ENCODE assay signal across 14 cellular contexts in the genomic region with DNA sequence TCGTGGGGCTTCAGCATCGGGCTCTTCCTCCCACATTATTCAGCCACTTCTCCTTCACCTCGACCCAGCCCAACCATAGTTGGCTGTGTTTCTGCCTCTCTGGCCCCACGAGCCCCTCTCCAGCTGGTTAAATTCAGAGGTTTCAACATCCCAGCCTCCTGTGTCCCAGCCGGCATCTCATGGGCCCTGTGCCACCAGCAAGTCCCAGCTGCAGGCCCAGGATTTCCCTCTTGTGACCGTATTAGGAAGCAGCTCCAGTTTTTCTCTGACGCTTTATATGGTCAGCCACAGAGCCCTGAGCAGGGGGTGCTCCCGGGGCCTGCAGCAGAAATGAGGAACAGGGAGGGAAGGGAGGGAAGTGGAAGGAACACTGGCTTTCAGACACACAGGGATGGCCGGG. TPM values are rescaled to one million over a fixed set of nuclear protein-coding genes. Genes with fewer than 3 reads are reported as not detected.
DNase-seq lines count a peak whose midpoint lies in the region; ATAC-seq, FAIRE-seq and TF ChIP-seq lines count a peak whose summit lies in the region.
"Had no signal": no experiment of that assay in that cellular context is flagged by ENCODE, and none has a peak within 500 bp of the region (broad histone marks: within the 10 kb centered on the region; RNA-seq: fewer than 3 reads in every experiment).

No MANE protein-coding gene starts in this region.

- no peak for TF ChIP-seq RAD21 in K562 (CRISPR knock-in tag; conservative IDR thresholded peaks at IDR 0.05 in 1 of 2, IDR thresholded peaks at IDR 0.05 in 1 of 2)

- ATAC-seq in GM23338 (peak; percentile 91), K562 (no peak), HG03095 (IDR thresholded peaks at IDR 0.05; ENCODE audit: unreplicated experiment) (no peak)
- ATAC-seq in natural killer cell treated with Interleukin-12 subunit alpha and Interleukin-12 subunit beta and Interleukin-15 and Interleukin-18, amount 100 ng/mL, for 72 hours = no peak
- ATAC-seq: activated CD4-positive, alpha-beta T cell treated with anti-CD3 and anti-CD28 coated beads for 36 hours had no signal

- no TSS peak for BruUV-seq in K562 (replicated peaks; lab: Mats Ljungman, UMichigan)
- no TSS peak for BruUV-seq in Calu3 (replicated peaks; lab: Mats Ljungman, UMichigan)

- H3K36me3 ChIP-seq in GM23338 (ENCODE audit: insufficient read depth) (no peaks in the 10 kb centered on the region), K562 (ENCODE audit: control insufficient read depth, insufficient read depth, low read length) (no peaks in the 10 kb centered on the region), rectal smooth muscle tissue (ENCODE audit: control insufficient read depth, insufficient read depth, low read length) (peaks cover 18% of the 10 kb centered on the region)
- H3K36me3 ChIP-seq: suprapubic skin had no signal

- no peaks in the 10 kb centered on the region for H3K9me2 ChIP-seq in GM23338 (ENCODE audit: insufficient read depth)

- H4K20me1 ChIP-seq in GM23338 (replicated peaks; ENCODE audit: insufficient read depth) = no peaks in the 10 kb centered on the region
- no peaks in the 10 kb centered on the region for H4K20me1 ChIP-seq in K562 (replicated peaks; ENCODE audit: control insufficient read depth, insufficient read depth, low read length)

- no peaks in the 10 kb centered on the region for H3K27me3 ChIP-seq in GM23338 (ENCODE audit: insufficient read depth)
- H3K27me3 ChIP-seq in K562 (ENCODE audit: control insufficient read depth in 2 of 2, insufficient read depth in 2 of 2, low read length in 2 of 2) = peaks cover 11 to 48% of the 10 kb centered on the region in 2 experiments; a peak in 4 of 5 replicates
- no peaks in the 10 kb centered on the region for H3K27me3 ChIP-seq in rectal smooth muscle tissue (ENCODE audit: control insufficient read depth, insufficient read depth, low read length)
- H3K27me3 ChIP-seq: suprapubic skin had no signal

- H3K9me3 Mint-ChIP-seq in GM23338 (no peaks in the 10 kb centered on the region), Calu3 (ENCODE audit: low read depth, unreplicated experiment) (no peaks in the 10 kb centered on the region)
- H3K9me3 Mint-ChIP-seq in natural killer cell treated with Interleukin-12 subunit alpha and Interleukin-12 subunit beta and Interleukin-15 and Interleukin-18, amount 100 ng/mL, for 72 hours = no peaks in the 10 kb centered on the region
- H3K9me3 Mint-ChIP-seq: activated naive CD4-positive, alpha-beta T cell treated with anti-CD3 and anti-CD28 coated beads, Interleukin-2, amount 10 ng/mL, durations not matched to agents 7 days and 5 days had no signal

- H3K4me1 ChIP-seq in GM23338 (ENCODE audit: insufficient read depth) (no peaks in the 10 kb centered on the region), K562 (replicated peaks in 1 of 2; ENCODE audit: control insufficient read depth in 2 of 2, insufficient read depth in 2 of 2, low read length in 2 of 2) (no peaks in the 10 kb centered on the region), rectal smooth muscle tissue (ENCODE audit: control insufficient read depth, insufficient read depth, low read length) (peaks cover 81% of the 10 kb centered on the region)
- H3K4me1 ChIP-seq: suprapubic skin had no signal

- CTCF ChIA-PET in K562 (lab: Yijun Ruan, JAX; ENCODE audit: low intra/inter-chr PET ratio) (no interaction called here), Calu3 (lab: Charles Lee) (no interaction called here)

- intact Hi-C loops in K562 (cut with micrococcal nuclease) (no loop called here), Calu3 (cut with micrococcal nuclease; ENCODE audit: unreplicated experiment) (no loop called here)

- no peak overlapping the region for H2AFZ ChIP-seq in GM23338
- no peak overlapping the region for H2AFZ ChIP-seq in K562 (ENCODE audit: low read depth, low read length)

- H3K36me3 Mint-ChIP-seq in GM23338 (ENCODE audit: low read depth) (no peaks in the 10 kb centered on the region), Calu3 (ENCODE audit: insufficient read depth, unreplicated experiment) (no peaks in the 10 kb centered on the region)
- no peaks in the 10 kb centered on the region for H3K36me3 Mint-ChIP-seq in natural killer cell treated with Interleukin-12 subunit alpha and Interleukin-12 subunit beta and Interleukin-15 and Interleukin-18, amount 100 ng/mL, for 72 hours
- H3K36me3 Mint-ChIP-seq: activated naive CD4-positive, alpha-beta T cell treated with anti-CD3 and anti-CD28 coated beads, Interleukin-2, amount 10 ng/mL, durations not matched to agents 7 days and 5 days had no signal

- H3K4me3 ChIP-seq in GM23338 (no peak overlapping the region), K562 (no peak overlapping the region), rectal smooth muscle tissue (ENCODE audit: low read length) (peak overlapping the region; percentile 37)
- H3K4me3 ChIP-seq: suprapubic skin had no signal

- no peak overlapping the region for H3K4me3 Mint-ChIP-seq in GM23338
- no peak overlapping the region for H3K4me3 Mint-ChIP-seq in Calu3 (ENCODE audit: low read depth, unreplicated experiment)
- H3K4me3 Mint-ChIP-seq in natural killer cell treated with Interleukin-12 subunit alpha and Interleukin-12 subunit beta and Interleukin-15 and Interleukin-18, amount 100 ng/mL, for 72 hours = no peak overlapping the region
- H3K4me3 Mint-ChIP-seq: activated CD4-positive, alpha-beta T cell treated with anti-CD3 and anti-CD28 coated beads for 36 hours; activated naive CD4-positive, alpha-beta T cell treated with anti-CD3 and anti-CD28 coated beads, Interleukin-2, amount 10 ng/mL, durations not matched to agents 7 days and 5 days had no signal

- no peaks in the 10 kb centered on the region for H3K9me3 ChIP-seq in K562 (replicated peaks; ENCODE audit: control insufficient read depth, insufficient read depth, low read depth, low read length)
- H3K9me3 ChIP-seq: suprapubic skin had no signal

- H3K79me2 ChIP-seq in GM23338 (replicated peaks; ENCODE audit: insufficient read depth) = no peaks in the 10 kb centered on the region
- H3K79me2 ChIP-seq in K562 (ENCODE audit: control insufficient read depth, insufficient read depth, low read length) = no peaks in the 10 kb centered on the region

- DNase-seq in GM23338 (ENCODE audit: low spot score) (peak; percentile 54), K562 (ENCODE audit: extremely low read depth in 1 of 4, low spot score in 3 of 4) (no peak), hepatic stellate cell (ENCODE audit: low spot score) (peak; percentile 46), NCI-H2171 treated with DMSO at 0.1 percent for 48 hours (lab: John Stamatoyannopoulos, UW) (no peak), Calu3 (no peak)
- no peak for DNase-seq in natural killer cell treated with Interleukin-12 subunit alpha and Interleukin-12 subunit beta and Interleukin-15 and Interleukin-18, amount 100 ng/mL, for 72 hours (ENCODE audit: low spot score)
- DNase-seq: activated CD4-positive, alpha-beta T cell treated with anti-CD3 and anti-CD28 coated beads for 36 hours; activated naive CD4-positive, alpha-beta T cell treated with anti-CD3 and anti-CD28 coated beads, Interleukin-2, amount 10 ng/mL, durations not matched to agents 7 days and 5 days; NCI-H1417 had no signal

- H3K9ac ChIP-seq in K562 (ENCODE audit: insufficient read depth in 1 of 2, low read depth in 2 of 2, low read length in 2 of 2) = no peak overlapping the region
- H3K9ac ChIP-seq in rectal smooth muscle tissue (ENCODE audit: low read length) = no peak overlapping the region

- no peak overlapping the region for H3K27ac Mint-ChIP-seq in GM23338
- H3K27ac Mint-ChIP-seq in Calu3 (ENCODE audit: unreplicated experiment) = no peak overlapping the region
- no peak overlapping the region for H3K27ac Mint-ChIP-seq in natural killer cell treated with Interleukin-12 subunit alpha and Interleukin-12 subunit beta and Interleukin-15 and Interleukin-18, amount 100 ng/mL, for 72 hours
- H3K27ac Mint-ChIP-seq: activated CD4-positive, alpha-beta T cell treated with anti-CD3 and anti-CD28 coated beads for 36 hours; activated naive CD4-positive, alpha-beta T cell treated with anti-CD3 and anti-CD28 coated beads, Interleukin-2, amount 10 ng/mL, durations not matched to agents 7 days and 5 days had no signal

- no peak for FAIRE-seq in K562 (lab: Jason Lieb, UNC)
- FAIRE-seq: RCC 7860 had no signal

- H3K4me1 Mint-ChIP-seq in GM23338 (no peaks in the 10 kb centered on the region), Calu3 (ENCODE audit: low read depth, unreplicated experiment) (no peaks in the 10 kb centered on the region)
- no peaks in the 10 kb centered on the region for H3K4me1 Mint-ChIP-seq in natural killer cell treated with Interleukin-12 subunit alpha and Interleukin-12 subunit beta and Interleukin-15 and Interleukin-18, amount 100 ng/mL, for 72 hours (ENCODE audit: low read depth in 2 of 2)
- H3K4me1 Mint-ChIP-seq: activated CD4-positive, alpha-beta T cell treated with anti-CD3 and anti-CD28 coated beads for 36 hours; activated naive CD4-positive, alpha-beta T cell treated with anti-CD3 and anti-CD28 coated beads, Interleukin-2, amount 10 ng/mL, durations not matched to agents 7 days and 5 days had no signal

- H3K4me2 ChIP-seq in GM23338 = no peak overlapping the region
- H3K4me2 ChIP-seq in K562 (ENCODE audit: insufficient read depth, low read length) = no peak overlapping the region

- POLR2A ChIA-PET in K562 (lab: Yijun Ruan, JAX) = interaction anchor here (0.8 kb wide), 1 partner anchor 33 kb away, joined by 3 read pairs; no protein-coding TSS in a partner anchor

- TF ChIP-seq POLR2A in K562 (conservative IDR thresholded peaks at IDR 0.05) = no peak

- H3F3A ChIP-seq in GM23338 (replicated peaks; ENCODE audit: low read depth) = no peaks in the 10 kb centered on the region

- TF ChIP-seq EP300 in K562 (IDR thresholded peaks at IDR 0.05; ENCODE audit: low read length) = no peak

- H3K27me3 Mint-ChIP-seq in GM23338 (ENCODE audit: insufficient read depth, low read depth, poor library complexity) (peaks cover 5% of the 10 kb centered on the region), Calu3 (ENCODE audit: unreplicated experiment) (peaks cover 46% of the 10 kb centered on the region)
- peaks cover 8 to 11% of the 10 kb centered on the region in 2 donors for H3K27me3 Mint-ChIP-seq in natural killer cell treated with Interleukin-12 subunit alpha and Interleukin-12 subunit beta and Interleukin-15 and Interleukin-18, amount 100 ng/mL, for 72 hours
- H3K27me3 Mint-ChIP-seq: activated CD4-positive, alpha-beta T cell treated with anti-CD3 and anti-CD28 coated beads for 36 hours had no signal

- H3K27ac ChIP-seq in GM23338 (ENCODE audit: low read depth) (no peak overlapping the region), K562 (ENCODE audit: extremely low read depth, low read depth, low read length) (no peak overlapping the region), rectal smooth muscle tissue (ENCODE audit: low read depth, low read length) (peak overlapping the region; percentile 96)

- 10% methylated on average over 8 of the region's 9 CpGs for WGBS in K562 (ENCODE audit: insufficient coverage, low coverage, missing lambda C conversion rate)

- TF ChIP-seq CTCF in GM23338 (conservative IDR thresholded peaks at IDR 0.05; ENCODE audit: low read depth in 2 of 2) (no peak), K562 (IDR thresholded peaks at IDR 0.05 in 2 of 3, conservative IDR thresholded peaks at IDR 0.05 in 1 of 3; ENCODE audit: insufficient read depth in 2 of 3, low read depth in 1 of 3, low read length in 3 of 3) (no peak), Calu3 (IDR thresholded peaks at IDR 0.05; ENCODE audit: unreplicated experiment) (no peak)

- no peaks in the 10 kb centered on the region for H3K9me1 ChIP-seq in K562 (ENCODE audit: control insufficient read depth, insufficient read depth, low read length)

- in situ Hi-C loops in K562 (cut with MboI) = no loop called here

RNA-seq across cellular contexts. Expression of gene MYH11, which starts 27.4 kb away (rescaled TPM):
- 1.0 and 5.9 TPM in 2 replicates for total RNA-seq in GM23338 (2014; rRNA removed; shearing (Covaris generic))
- polyA plus RNA-seq in GM23338 (2016; fragmentation: Nextera tagmentation; extraction: Ambion mirVana) = 0.71 and 1.6 TPM in 2 replicates
- not detected in 2 replicates for total RNA-seq in K562 (2011; cell fraction: chromatin; rRNA removed; ENCODE audit: low replicate concordance)
- total RNA-seq in K562 (2011; cell fraction: nucleolus; rRNA removed) = not detected in 2 replicates
- 0.15 TPM in 1 of 2 replicates, not detected in the other for total RNA-seq in K562 (2011; cell fraction: nucleoplasm; rRNA removed)
- 0.05 TPM in 1 of 2 replicates, not detected in the other for total RNA-seq in K562 (2014; rRNA removed)
- not detected in 2 replicates for total RNA-seq in K562 (2014; rRNA removed; fragmentation: Illumina TruSeq; extraction: Trizol)
- not detected in 2 replicates for total RNA-seq in K562 (2015; rRNA removed; fragmentation: Illumina TruSeq; extraction: Trizol)
- 0.47 and 0.78 TPM in 2 replicates for total RNA-seq in K562 (2021)
- polyA plus RNA-seq in K562 (2011; rRNA removed) = not detected in 2 replicates
- polyA plus RNA-seq in K562 (2011; cell fraction: cytosol; rRNA removed) = not detected in 2 replicates
- polyA plus RNA-seq in K562 (2011; cell fraction: nucleus; rRNA removed) = not detected in 2 replicates
- polyA plus RNA-seq in K562 (2012) = 0.21 and 0.22 TPM in 2 replicates
- 0.03 TPM in 1 of 2 replicates, not detected in the other for polyA plus RNA-seq in K562 (2014; fragmentation: Illumina TruSeq; extraction: Trizol)
- under 1 TPM; 0.07 to 0.10 TPM for polyA plus RNA-seq in K562 (2014; fragmentation: Nextera tagmentation; extraction: Ambion mirVana)
- 0.04 TPM in 1 of 2 replicates, not detected in the other for polyA plus RNA-seq in K562 (2014; rRNA removed)
- polyA minus RNA-seq in K562 (2011; rRNA and poly(A)+ RNA removed) = not detected in 2 replicates
- not detected in 2 replicates for polyA minus RNA-seq in K562 (2011; cell fraction: cytosol; rRNA and poly(A)+ RNA removed)
- polyA minus RNA-seq in K562 (2011; cell fraction: nucleus; rRNA and poly(A)+ RNA removed) = 0.11 TPM in 1 of 2 replicates, not detected in the other
- total RNA-seq in Calu3 (2022) = 0.05 TPM in 1 of 2 replicates, not detected in the other
- not detected for total RNA-seq in natural killer cell treated with Interleukin-12 subunit alpha and Interleukin-12 subunit beta and Interleukin-15 and Interleukin-18, amount 100 ng/mL, for 72 hours
- total RNA-seq: activated CD4-positive, alpha-beta T cell treated with anti-CD3 and anti-CD28 coated beads for 36 hours; lung microvascular endothelial cell had no signal

RNA-seq across cellular contexts. Expression of gene CEP20, which starts 58.9 kb away (rescaled TPM):
- total RNA-seq in GM23338 (2014; rRNA removed; shearing (Covaris generic)) = 63.0 and 70.9 TPM in 2 replicates
- polyA plus RNA-seq in GM23338 (2016; fragmentation: Nextera tagmentation; extraction: Ambion mirVana) = 50.2 and 60.2 TPM in 2 replicates
- 16.8 and 17.6 TPM in 2 replicates for total RNA-seq in K562 (2011; cell fraction: chromatin; rRNA removed; ENCODE audit: low replicate concordance)
- total RNA-seq in K562 (2011; cell fraction: nucleolus; rRNA removed) = 6.5 and 8.6 TPM in 2 replicates
- total RNA-seq in K562 (2011; cell fraction: nucleoplasm; rRNA removed) = 16.4 and 23.5 TPM in 2 replicates
- total RNA-seq in K562 (2014; rRNA removed) = 41.3 and 44.9 TPM in 2 replicates
- total RNA-seq in K562 (2014; rRNA removed; fragmentation: Illumina TruSeq; extraction: Trizol) = 102 and 119 TPM in 2 replicates
- 91.8 and 104 TPM in 2 replicates for total RNA-seq in K562 (2015; rRNA removed; fragmentation: Illumina TruSeq; extraction: Trizol)
- total RNA-seq in K562 (2021) = 61.2 and 74.2 TPM in 2 replicates
- 117 and 119 TPM in 2 replicates for polyA plus RNA-seq in K562 (2011; rRNA removed)
- polyA plus RNA-seq in K562 (2011; cell fraction: cytosol; rRNA removed) = 15.8 and 39.6 TPM in 2 replicates
- 12.5 and 15.1 TPM in 2 replicates for polyA plus RNA-seq in K562 (2011; cell fraction: nucleus; rRNA removed)
- polyA plus RNA-seq in K562 (2012) = 63.4 and 74.9 TPM in 2 replicates
- polyA plus RNA-seq in K562 (2014; fragmentation: Illumina TruSeq; extraction: Trizol) = 93.3 and 113 TPM in 2 replicates
- 100 to 1,000 TPM; 107 to 150 TPM for polyA plus RNA-seq in K562 (2014; fragmentation: Nextera tagmentation; extraction: Ambion mirVana)
- 66.4 and 70.1 TPM in 2 replicates for polyA plus RNA-seq in K562 (2014; rRNA removed)
- polyA minus RNA-seq in K562 (2011; rRNA and poly(A)+ RNA removed) = 62.0 and 96.6 TPM in 2 replicates
- polyA minus RNA-seq in K562 (2011; cell fraction: cytosol; rRNA and poly(A)+ RNA removed) = 27.4 and 29.0 TPM in 2 replicates
- polyA minus RNA-seq in K562 (2011; cell fraction: nucleus; rRNA and poly(A)+ RNA removed) = 5.4 and 10.9 TPM in 2 replicates
- total RNA-seq in Calu3 (2022) = 44.0 and 52.4 TPM in 2 replicates
- 10 to 100 TPM; 44.4 to 45.1 TPM for total RNA-seq in natural killer cell treated with Interleukin-12 subunit alpha and Interleukin-12 subunit beta and Interleukin-15 and Interleukin-18, amount 100 ng/mL, for 72 hours

Comparison
In these comparisons a context has a peak if more than half of its experiments do, and no peak if none do; other contexts are left out.
1. DNase-seq: peak in GM23338 (single experiment) and hepatic stellate cell (single experiment); none in K562 (0 of 4), NCI-H2171 treated with DMSO at 0.1 percent for 48 hours (single experiment), Calu3 (single experiment) and natural killer cell treated with Interleukin-12 subunit alpha and Interleukin-12 subunit beta and Interleukin-15 and Interleukin-18, amount 100 ng/mL, for 72 hours (single experiment).